Comparison of ENCODE assay signal across 17 cellular contexts in the genomic region with DNA sequence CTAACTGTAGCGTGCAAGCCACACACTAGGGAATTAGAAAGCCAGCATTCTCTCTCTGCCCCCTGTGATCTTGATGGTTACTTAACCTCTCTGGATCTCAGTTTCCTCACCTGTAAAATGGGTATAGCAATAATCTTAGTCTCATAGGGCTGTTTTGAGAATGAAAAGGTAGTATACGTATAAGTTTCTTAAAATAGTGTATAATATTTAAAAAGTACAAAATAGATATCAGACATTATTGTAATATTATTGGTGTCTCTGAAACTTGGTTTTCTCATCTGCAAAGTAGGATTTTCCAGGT.
"Had no signal": no experiment of that assay in that cellular context is flagged by ENCODE, and none has a peak within 500 bp of the region (broad histone marks: within the 10 kb centered on the region; RNA-seq: fewer than 3 reads in every experiment).

No MANE protein-coding gene starts in this region.

- DNase-seq: effector memory CD8-positive, alpha-beta T cell; foreskin fibroblast; immature natural killer cell; left cardiac atrium; left ventricle myocardium inferior; lower lobe of right lung; natural killer cell; ovary; right cardiac atrium; stimulated activated CD4-positive, alpha-beta T cell treated with anti-CD3 and anti-CD28 coated beads, Interleukin-4, amount 100 ng/mL, for 1 hour; stimulated activated CD8-positive, alpha-beta memory T cell treated with anti-CD3 and anti-CD28 coated beads, Interleukin-4, amount 100 ng/mL, for 48 hours; stimulated activated naive CD8-positive, alpha-beta T cell treated with anti-CD3 and anti-CD28 coated beads, Interleukin-15, Interleukin-2, amounts not matched to agents 100 U/mL and 50 U/mL, for 24 hours had no signal

- ATAC-seq: left cardiac atrium; right cardiac atrium; stimulated activated naive CD8-positive, alpha-beta T cell treated with anti-CD3 and anti-CD28 coated beads, Interleukin-15, Interleukin-2, amounts not matched to agents 100 U/mL and 50 U/mL, for 24 hours had no signal

- H3K4me2 ChIP-seq: neural progenitor cell, smooth muscle cell had no signal

- H3K27me3 ChIP-seq: esophagus muscularis mucosa, neural progenitor cell, ovary had no signal

- H3K4me3 ChIP-seq: esophagus muscularis mucosa, left ventricle myocardium inferior, lower lobe of right lung, neural progenitor cell, ovary, smooth muscle cell had no signal

- H3K9ac ChIP-seq: neural progenitor cell had no signal

- H3K9me3 ChIP-seq: esophagus muscularis mucosa, left ventricle myocardium inferior, lower lobe of right lung, ovary had no signal

- H2AFZ ChIP-seq: neural progenitor cell had no signal

- H3K36me3 ChIP-seq: esophagus muscularis mucosa, left ventricle myocardium inferior, lower lobe of right lung, neural progenitor cell, ovary had no signal

- H3K27ac ChIP-seq: epithelial cell of prostate, esophagus muscularis mucosa, left ventricle myocardium inferior, lower lobe of right lung, neural progenitor cell, ovary had no signal

- H3K4me1 ChIP-seq: esophagus muscularis mucosa had no signal

- FAIRE-seq: keratinocyte had no signal
